Comparison of ENCODE assay signal across 21 cellular contexts in genomic region chr2:238106339-238106697, GRCh38. TPM values are rescaled to one million over a fixed set of nuclear protein-coding genes. Genes with fewer than 3 reads are reported as not detected.
DNase-seq lines count a peak whose midpoint lies in the region; ATAC-seq, FAIRE-seq and TF ChIP-seq lines count a peak whose summit lies in the region.
"Had no signal": no experiment of that assay in that cellular context is flagged by ENCODE, and none has a peak within 500 bp of the region (broad histone marks: within the 10 kb centered on the region; RNA-seq: fewer than 3 reads in every experiment).

No MANE protein-coding gene starts in this region.

- H3K9me3 ChIP-seq in H1 (ENCODE audit: insufficient read depth in 2 of 2, low read depth in 1 of 2, low read length in 1 of 2) = no peaks in the 10 kb centered on the region
- H3K9me3 ChIP-seq: upper lobe of right lung had no signal

- no peak for ATAC-seq in stimulated activated memory B cell treated with anti-CD40 and anti-IgM and Interleukin-4, amounts not matched to agents 10 μg/mL and 1 μg/mL and 100 μg/mL, for 72 hours
- no peak for ATAC-seq in HG03095 (IDR thresholded peaks at IDR 0.05; ENCODE audit: unreplicated experiment)
- ATAC-seq: activated T-helper 17 cell treated with anti-CD3 and anti-CD28 coated beads, Interleukin-2, amount 50 U/mL, for 72 hours; stimulated activated effector memory CD8-positive, alpha-beta T cell treated with anti-CD3 and anti-CD28 coated beads, Interleukin-12 subunit alpha, Interleukin-12 subunit beta, amount 100 ng/mL, for 72 hours had no signal

- H3K56ac ChIP-seq in H1 (replicated peaks; ENCODE audit: insufficient read length, low read depth, low read length) = no peak overlapping the region

- TF ChIP-seq RAD21 in H1 (IDR thresholded peaks at IDR 0.05 in 1 of 2, conservative IDR thresholded peaks at IDR 0.05 in 1 of 2; ENCODE audit: low read depth in 2 of 2, low read length in 2 of 2) = no peak; a peak in 1 of 4 replicates

- no peak overlapping the region for H3K27ac ChIP-seq in H1 (ENCODE audit: low read depth, low read length)
- H3K27ac ChIP-seq: upper lobe of right lung had no signal

- no peak overlapping the region for H3K4ac ChIP-seq in H1 (replicated peaks; ENCODE audit: insufficient read length, low read depth, low read length)

- no peaks in the 10 kb centered on the region for H3K79me2 ChIP-seq in H1 (ENCODE audit: control insufficient read depth in 1 of 2, insufficient read depth in 2 of 2, low read length in 2 of 2)

- no peak overlapping the region for H2BK15ac ChIP-seq in H1 (ENCODE audit: low read length)

- H2AK5ac ChIP-seq in H1 (ENCODE audit: low read depth, low read length) = no peak overlapping the region

- H2BK120ac ChIP-seq in H1 (replicated peaks; ENCODE audit: low read depth, low read length) = no peak overlapping the region

- no peaks in the 10 kb centered on the region for H4K20me1 ChIP-seq in H1 (replicated peaks in 1 of 2; ENCODE audit: control insufficient read depth in 1 of 2, insufficient read depth in 2 of 2, low read length in 2 of 2)

- no peak overlapping the region for H4K5ac ChIP-seq in H1 (ENCODE audit: insufficient read length, low read depth, low read length)

- peaks cover 0 to 16% (median 9%) of the 10 kb centered on the region in 4 experiments; a peak in 6 of 7 replicates for H3K4me1 ChIP-seq in H1 (replicated peaks in 1 of 4; ENCODE audit: control insufficient read depth in 3 of 4, insufficient read depth in 4 of 4, low read length in 3 of 4)

- H3K23me2 ChIP-seq in H1 (ENCODE audit: low read depth, low read length) = no peaks in the 10 kb centered on the region; the same call in 1 of the 2 replicates

- no peak overlapping the region for H3K23ac ChIP-seq in H1 (ENCODE audit: insufficient read length)

- H3K36me3 ChIP-seq in H1 (ENCODE audit: control insufficient read depth in 2 of 4, insufficient read depth in 4 of 4, low read length in 3 of 4) = no peaks in the 10 kb centered on the region
- H3K36me3 ChIP-seq: upper lobe of right lung had no signal

- DNase-seq in activated naive CD4-positive, alpha-beta T cell treated with anti-CD3 and anti-CD28 coated beads, Interleukin-2, amount 10 ng/mL, durations not matched to agents 7 days and 5 days = peak; percentile 19
- no peak for DNase-seq in activated naive CD4-positive, alpha-beta T cell treated with anti-CD3 and anti-CD28 coated beads for 36 hours
- DNase-seq in NCI-H69 (lab: John Stamatoyannopoulos, UW) (peak; percentile 13), H1 (ENCODE audit: low read depth in 1 of 2, low spot score in 2 of 2) (peak in 1 of 2 experiments; percentile 66), NCI-H748 treated with DMSO at 0.1 percent for 48 hours (lab: John Stamatoyannopoulos, UW) (no peak), NCI-H1092 (lab: John Stamatoyannopoulos, UW) (no peak)
- DNase-seq: activated CD4-positive, alpha-beta T cell treated with anti-CD3 and anti-CD28 coated beads for 48 hours; erythroblast; NCI-H2081 treated with DMSO at 0.1 percent for 48 hours; NCI-H526; occipital lobe had no signal

- H3K36me3 Mint-ChIP-seq in activated naive CD4-positive, alpha-beta T cell treated with anti-CD3 and anti-CD28 coated beads, Interleukin-2, amount 10 ng/mL, durations not matched to agents 7 days and 5 days = no peaks in the 10 kb centered on the region
- H3K36me3 Mint-ChIP-seq in activated naive CD4-positive, alpha-beta T cell treated with anti-CD3 and anti-CD28 coated beads for 36 hours (ENCODE audit: low read depth) = no peaks in the 10 kb centered on the region
- H3K36me3 Mint-ChIP-seq in stimulated activated memory B cell treated with anti-CD40 and anti-IgM and Interleukin-4, amounts not matched to agents 10 μg/mL and 1 μg/mL and 100 μg/mL, for 72 hours = peaks cover 2% of the 10 kb centered on the region
- H3K36me3 Mint-ChIP-seq: stimulated activated effector memory CD8-positive, alpha-beta T cell treated with anti-CD3 and anti-CD28 coated beads, Interleukin-12 subunit alpha, Interleukin-12 subunit beta, amount 100 ng/mL, for 72 hours had no signal

- H3K27me3 ChIP-seq in H1 (replicated peaks in 1 of 4; ENCODE audit: control insufficient read depth in 3 of 4, extremely low read depth in 1 of 4, insufficient read depth in 3 of 4, low read length in 3 of 4) = no peaks in the 10 kb centered on the region; a peak in 1 of 7 replicates
- H3K27me3 ChIP-seq: upper lobe of right lung had no signal

- H3K79me1 ChIP-seq in H1 (ENCODE audit: low read depth, low read length) = no peaks in the 10 kb centered on the region

- no peak overlapping the region for H3K4me3 ChIP-seq in H1 (ENCODE audit: extremely low read depth in 1 of 4, insufficient read depth in 2 of 4, low read depth in 3 of 4, low read length in 4 of 4)
- H3K4me3 ChIP-seq: upper lobe of right lung had no signal

- H2BK20ac ChIP-seq in H1 (ENCODE audit: low read length) = no peak overlapping the region

- peaks cover 22% of the 10 kb centered on the region for H3K4me1 Mint-ChIP-seq in activated naive CD4-positive, alpha-beta T cell treated with anti-CD3 and anti-CD28 coated beads, Interleukin-2, amount 10 ng/mL, durations not matched to agents 7 days and 5 days
- peaks cover 10% of the 10 kb centered on the region for H3K4me1 Mint-ChIP-seq in activated naive CD4-positive, alpha-beta T cell treated with anti-CD3 and anti-CD28 coated beads for 36 hours (ENCODE audit: low read depth)
- peaks cover 65% of the 10 kb centered on the region for H3K4me1 Mint-ChIP-seq in stimulated activated memory B cell treated with anti-CD40 and anti-IgM and Interleukin-4, amounts not matched to agents 10 μg/mL and 1 μg/mL and 100 μg/mL, for 72 hours
- H3K4me1 Mint-ChIP-seq: activated T-helper 17 cell treated with anti-CD3 and anti-CD28 coated beads, Interleukin-2, amount 50 U/mL, for 72 hours had no signal

- H3K4me3 Mint-ChIP-seq in activated naive CD4-positive, alpha-beta T cell treated with anti-CD3 and anti-CD28 coated beads, Interleukin-2, amount 10 ng/mL, durations not matched to agents 7 days and 5 days = no peak overlapping the region
- no peak overlapping the region for H3K4me3 Mint-ChIP-seq in activated naive CD4-positive, alpha-beta T cell treated with anti-CD3 and anti-CD28 coated beads for 36 hours
- H3K4me3 Mint-ChIP-seq in stimulated activated memory B cell treated with anti-CD40 and anti-IgM and Interleukin-4, amounts not matched to agents 10 μg/mL and 1 μg/mL and 100 μg/mL, for 72 hours = no peak overlapping the region
- H3K4me3 Mint-ChIP-seq: activated T-helper 17 cell treated with anti-CD3 and anti-CD28 coated beads, Interleukin-2, amount 50 U/mL, for 72 hours; stimulated activated effector memory CD8-positive, alpha-beta T cell treated with anti-CD3 and anti-CD28 coated beads, Interleukin-12 subunit alpha, Interleukin-12 subunit beta, amount 100 ng/mL, for 72 hours had no signal

- POLR2A ChIA-PET in H1 (lab: Charles Lee; ENCODE audit: partially characterized antibody) = interaction anchor here (0.9 to 1.2 kb wide), 2 partner anchors 29 to 203 kb away, joined by 3 read pairs; no protein-coding TSS in a partner anchor

- no peak overlapping the region for H3K9ac ChIP-seq in H1 (replicated peaks in 1 of 4; ENCODE audit: extremely low read depth in 1 of 4, low read depth in 3 of 4, low read length in 3 of 4)

- H3K18ac ChIP-seq in H1 (ENCODE audit: extremely low read depth, low read length) = peak overlapping the region; percentile 78; the same call in 1 of the 2 replicates

- H2BK12ac ChIP-seq in H1 (ENCODE audit: low read depth, low read length) = no peak overlapping the region

- H3K27me3 Mint-ChIP-seq in activated naive CD4-positive, alpha-beta T cell treated with anti-CD3 and anti-CD28 coated beads, Interleukin-2, amount 10 ng/mL, durations not matched to agents 7 days and 5 days = peaks cover 4% of the 10 kb centered on the region
- no peaks in the 10 kb centered on the region for H3K27me3 Mint-ChIP-seq in activated naive CD4-positive, alpha-beta T cell treated with anti-CD3 and anti-CD28 coated beads for 36 hours (ENCODE audit: low read depth)
- H3K27me3 Mint-ChIP-seq in stimulated activated memory B cell treated with anti-CD40 and anti-IgM and Interleukin-4, amounts not matched to agents 10 μg/mL and 1 μg/mL and 100 μg/mL, for 72 hours = no peaks in the 10 kb centered on the region
- H3K27me3 Mint-ChIP-seq: activated T-helper 17 cell treated with anti-CD3 and anti-CD28 coated beads, Interleukin-2, amount 50 U/mL, for 72 hours had no signal

- WGBS in H1 (ENCODE audit: extremely low coverage in 1 of 2, insufficient coverage in 1 of 2, insufficient read length in 1 of 2, insufficient replicate concordance in 2 of 2, low coverage in 1 of 2, low lambda C conversion rate in 2 of 2, missing lambda C conversion rate in 1 of 2), 2 experiments = 86% methylated on average over 13 of the region's 13 CpGs; no CpG with 5 or more reads in 1 of the 2 experiments

- H3K9me3 Mint-ChIP-seq in activated naive CD4-positive, alpha-beta T cell treated with anti-CD3 and anti-CD28 coated beads, Interleukin-2, amount 10 ng/mL, durations not matched to agents 7 days and 5 days = no peaks in the 10 kb centered on the region
- no peaks in the 10 kb centered on the region for H3K9me3 Mint-ChIP-seq in activated naive CD4-positive, alpha-beta T cell treated with anti-CD3 and anti-CD28 coated beads for 36 hours
- H3K9me3 Mint-ChIP-seq in stimulated activated memory B cell treated with anti-CD40 and anti-IgM and Interleukin-4, amounts not matched to agents 10 μg/mL and 1 μg/mL and 100 μg/mL, for 72 hours = no peaks in the 10 kb centered on the region
- H3K9me3 Mint-ChIP-seq: activated T-helper 17 cell treated with anti-CD3 and anti-CD28 coated beads, Interleukin-2, amount 50 U/mL, for 72 hours had no signal

- H4K8ac ChIP-seq in H1 (ENCODE audit: extremely low read depth, insufficient read depth, low read length) = peak overlapping the region; percentile 45; the same call in 1 of the 2 replicates

- intact Hi-C loops in activated naive CD4-positive, alpha-beta T cell treated with anti-CD3 and anti-CD28 coated beads for 36 hours (cut with micrococcal nuclease) = loop anchor here (2.0 kb wide), 1 partner anchor 248 kb away; the partner anchor contains the start of gene RAMP1

- no peak overlapping the region for H2BK5ac ChIP-seq in H1 (ENCODE audit: low read depth, low read length)

- H3K14ac ChIP-seq in H1 (ENCODE audit: insufficient read length) = no peak overlapping the region

- H3K4me2 ChIP-seq in H1 (ENCODE audit: insufficient read depth in 1 of 2, low read depth in 2 of 2, low read length in 2 of 2) = no peak overlapping the region

- no peak for TF ChIP-seq POLR2A in H1 (IDR thresholded peaks at IDR 0.05; ENCODE audit: control extremely low read depth in 1 of 2, low read depth in 2 of 2, low read length in 2 of 2)

- H2AFZ ChIP-seq in H1 (ENCODE audit: low read length) = no peak overlapping the region

- TF ChIP-seq EP300 in H1 (IDR thresholded peaks at IDR 0.05; ENCODE audit: borderline replicate concordance in 1 of 2, low read depth in 2 of 2, low read length in 2 of 2) = no peak

- FAIRE-seq in H1 (lab: Jason Lieb, UNC) = no peak
- FAIRE-seq: colon, keratinocyte had no signal

- H3K27ac Mint-ChIP-seq in activated naive CD4-positive, alpha-beta T cell treated with anti-CD3 and anti-CD28 coated beads, Interleukin-2, amount 10 ng/mL, durations not matched to agents 7 days and 5 days = no peak overlapping the region
- H3K27ac Mint-ChIP-seq in activated naive CD4-positive, alpha-beta T cell treated with anti-CD3 and anti-CD28 coated beads for 36 hours = no peak overlapping the region
- peak overlapping the region; percentile 90 for H3K27ac Mint-ChIP-seq in stimulated activated memory B cell treated with anti-CD40 and anti-IgM and Interleukin-4, amounts not matched to agents 10 μg/mL and 1 μg/mL and 100 μg/mL, for 72 hours
- H3K27ac Mint-ChIP-seq: activated T-helper 17 cell treated with anti-CD3 and anti-CD28 coated beads, Interleukin-2, amount 50 U/mL, for 72 hours; stimulated activated effector memory CD8-positive, alpha-beta T cell treated with anti-CD3 and anti-CD28 coated beads, Interleukin-12 subunit alpha, Interleukin-12 subunit beta, amount 100 ng/mL, for 72 hours had no signal

- CTCF ChIA-PET in activated naive CD4-positive, alpha-beta T cell treated with anti-CD3 and anti-CD28 coated beads, Interleukin-2, amount 10 ng/mL, durations not matched to agents 7 days and 5 days (lab: Charles Lee) = interaction anchor here (0.9 to 1.1 kb wide), 2 partner anchors 33 to 38 kb away, joined by 3 to 4 read pairs; no protein-coding TSS in a partner anchor
- CTCF ChIA-PET in activated naive CD4-positive, alpha-beta T cell treated with anti-CD3 and anti-CD28 coated beads for 36 hours (lab: Charles Lee) = no interaction called here
- CTCF ChIA-PET in H1 (lab: Charles Lee; ENCODE audit: partially characterized antibody) = interaction anchor here (0.7 to 5.0 kb wide), 21 partner anchors 8 to 249 kb away, joined by 3 to 24 read pairs (median 4); partner anchors contain the start of genes ESPNL and KLHL30

- peak in 2 of 3 experiments; percentile 27 to 41; a peak in 3 of 4 replicates for TF ChIP-seq CTCF in H1 (IDR thresholded peaks at IDR 0.05; ENCODE audit: control extremely low read depth in 1 of 3, insufficient read depth in 1 of 3, low read depth in 1 of 3, low read length in 3 of 3)

- H4K91ac ChIP-seq in H1 (replicated peaks; ENCODE audit: insufficient read length, low read length) = peak overlapping the region; percentile 81

RNA-seq across cellular contexts. Expression of gene ESPNL, which starts 6.2 kb away (rescaled TPM):
- under 1 TPM; 0.05 to 0.15 TPM for total RNA-seq in activated naive CD4-positive, alpha-beta T cell treated with anti-CD3 and anti-CD28 coated beads for 36 hours
- 1.3 and 1.8 TPM in 2 replicates for total RNA-seq in H1 (2021; fragmentation: NEBNext Ultra II Directional; extraction: Animal tissue kit (Norgen Biotek cat#: 25700))
- 0.68 and 1.6 TPM in 2 replicates for polyA plus RNA-seq in H1 (2011; rRNA removed)
- polyA plus RNA-seq in H1 (2011; cell fraction: cytosol; rRNA removed) = 1.3 TPM
- polyA plus RNA-seq in H1 (2011; cell fraction: nucleus; rRNA removed) = 2.8 TPM
- polyA plus RNA-seq in H1 (2012, experiment 1 of 2) = 0.54 to 1.2 TPM (median 0.82 TPM) in 4 replicates
- 0.66 TPM for polyA plus RNA-seq in H1 (2012, experiment 2 of 2)
- 0.75 TPM for polyA plus RNA-seq in H1 (2013, experiment 1 of 2)
- polyA plus RNA-seq in H1 (2013, experiment 2 of 2) = 0.64 TPM
- 0.15 and 0.60 TPM in 2 replicates for polyA minus RNA-seq in H1 (2011; rRNA and poly(A)+ RNA removed)
- polyA minus RNA-seq in H1 (2011; cell fraction: cytosol; rRNA and poly(A)+ RNA removed) = 0.73 TPM
- polyA minus RNA-seq in H1 (2011; cell fraction: nucleus; rRNA and poly(A)+ RNA removed) = 1.2 TPM
- total RNA-seq: H4 had no signal

RNA-seq across cellular contexts. Expression of gene KLHL30, which starts 32.1 kb away (rescaled TPM):
- total RNA-seq in activated naive CD4-positive, alpha-beta T cell treated with anti-CD3 and anti-CD28 coated beads for 36 hours = not detected
- 0.08 TPM in 1 of 2 replicates, not detected in the other for total RNA-seq in H1 (2021; fragmentation: NEBNext Ultra II Directional; extraction: Animal tissue kit (Norgen Biotek cat#: 25700))
- polyA plus RNA-seq in H1 (2011; rRNA removed) = 0.03 TPM in 1 of 2 replicates, not detected in the other
- polyA plus RNA-seq in H1 (2011; cell fraction: cytosol; rRNA removed) = 0.01 TPM
- 0.07 TPM for polyA plus RNA-seq in H1 (2011; cell fraction: nucleus; rRNA removed)
- not detected in 4 replicates for polyA plus RNA-seq in H1 (2012, experiment 1 of 2)
- not detected for polyA plus RNA-seq in H1 (2012, experiment 2 of 2)
- polyA plus RNA-seq in H1 (2013, experiment 1 of 2) = not detected
- polyA plus RNA-seq in H1 (2013, experiment 2 of 2) = not detected
- not detected in 2 replicates for polyA minus RNA-seq in H1 (2011; rRNA and poly(A)+ RNA removed)
- polyA minus RNA-seq in H1 (2011; cell fraction: cytosol; rRNA and poly(A)+ RNA removed) = not detected
- not detected for polyA minus RNA-seq in H1 (2011; cell fraction: nucleus; rRNA and poly(A)+ RNA removed)
- total RNA-seq: activated T-helper 17 cell treated with anti-CD3 and anti-CD28 coated beads, Interleukin-2, amount 50 U/mL, for 72 hours; H4; mononuclear cell; T-helper 2 cell treated with Interferon-gamma antibody and Interleukin-4, amounts not matched to agents 100 ng/mL and 5 ng/mL, for 36 hours had no signal
- polyA plus RNA-seq: keratinocyte had no signal

RNA-seq across cellular contexts. Expression of gene SCLY, which starts 45.5 kb away (rescaled TPM):
- total RNA-seq in activated naive CD4-positive, alpha-beta T cell treated with anti-CD3 and anti-CD28 coated beads for 36 hours = 10 to 100 TPM; 46.4 to 46.7 TPM
- 79.0 and 83.7 TPM in 2 replicates for total RNA-seq in H1 (2021; fragmentation: NEBNext Ultra II Directional; extraction: Animal tissue kit (Norgen Biotek cat#: 25700))
- 79.5 and 111 TPM in 2 replicates for polyA plus RNA-seq in H1 (2011; rRNA removed)
- 68.5 TPM for polyA plus RNA-seq in H1 (2011; cell fraction: cytosol; rRNA removed)
- 100.0 TPM for polyA plus RNA-seq in H1 (2011; cell fraction: nucleus; rRNA removed)
- 65.1 to 71.0 TPM (median 67.4 TPM) in 4 replicates for polyA plus RNA-seq in H1 (2012, experiment 1 of 2)
- 70.8 TPM for polyA plus RNA-seq in H1 (2012, experiment 2 of 2)
- 43.4 TPM for polyA plus RNA-seq in H1 (2013, experiment 1 of 2)
- 44.4 TPM for polyA plus RNA-seq in H1 (2013, experiment 2 of 2)
- polyA minus RNA-seq in H1 (2011; rRNA and poly(A)+ RNA removed) = 63.7 and 76.3 TPM in 2 replicates
- 40.9 TPM for polyA minus RNA-seq in H1 (2011; cell fraction: cytosol; rRNA and poly(A)+ RNA removed)
- polyA minus RNA-seq in H1 (2011; cell fraction: nucleus; rRNA and poly(A)+ RNA removed) = 77.6 TPM

RNA-seq across cellular contexts. Expression of gene ERFE, which starts 52.5 kb away (rescaled TPM):
- total RNA-seq in activated naive CD4-positive, alpha-beta T cell treated with anti-CD3 and anti-CD28 coated beads for 36 hours = under 1 TPM in 1 of 2 experiments, not detected in 1; 0.40 TPM
- total RNA-seq in H1 (2021; fragmentation: NEBNext Ultra II Directional; extraction: Animal tissue kit (Norgen Biotek cat#: 25700)) = 1.8 and 2.5 TPM in 2 replicates
- 3.6 and 5.1 TPM in 2 replicates for polyA plus RNA-seq in H1 (2011; rRNA removed)
- 4.8 TPM for polyA plus RNA-seq in H1 (2011; cell fraction: cytosol; rRNA removed)
- polyA plus RNA-seq in H1 (2011; cell fraction: nucleus; rRNA removed) = 10.3 TPM
- polyA plus RNA-seq in H1 (2012, experiment 1 of 2) = 2.8 to 3.5 TPM (median 2.8 TPM) in 4 replicates
- 3.2 TPM for polyA plus RNA-seq in H1 (2012, experiment 2 of 2)
- polyA plus RNA-seq in H1 (2013, experiment 1 of 2) = 3.1 TPM
- polyA plus RNA-seq in H1 (2013, experiment 2 of 2) = 2.8 TPM
- polyA minus RNA-seq in H1 (2011; rRNA and poly(A)+ RNA removed) = 1.1 and 1.3 TPM in 2 replicates
- polyA minus RNA-seq in H1 (2011; cell fraction: cytosol; rRNA and poly(A)+ RNA removed) = 2.8 TPM
- polyA minus RNA-seq in H1 (2011; cell fraction: nucleus; rRNA and poly(A)+ RNA removed) = 1.4 TPM
- total RNA-seq: activated T-helper 17 cell treated with anti-CD3 and anti-CD28 coated beads, Interleukin-2, amount 50 U/mL, for 72 hours; upper lobe of right lung had no signal

Comparison
In these comparisons a context has a peak if more than half of its experiments do, and no peak if none do; other contexts are left out.
1. DNase-seq: peak in activated naive CD4-positive, alpha-beta T cell treated with anti-CD3 and anti-CD28 coated beads, Interleukin-2, amount 10 ng/mL, durations not matched to agents 7 days and 5 days (single experiment) and NCI-H69 (single experiment); none in activated naive CD4-positive, alpha-beta T cell treated with anti-CD3 and anti-CD28 coated beads for 36 hours (single experiment), NCI-H748 treated with DMSO at 0.1 percent for 48 hours (single experiment) and NCI-H1092 (single experiment).